In the genomic region with DNA sequence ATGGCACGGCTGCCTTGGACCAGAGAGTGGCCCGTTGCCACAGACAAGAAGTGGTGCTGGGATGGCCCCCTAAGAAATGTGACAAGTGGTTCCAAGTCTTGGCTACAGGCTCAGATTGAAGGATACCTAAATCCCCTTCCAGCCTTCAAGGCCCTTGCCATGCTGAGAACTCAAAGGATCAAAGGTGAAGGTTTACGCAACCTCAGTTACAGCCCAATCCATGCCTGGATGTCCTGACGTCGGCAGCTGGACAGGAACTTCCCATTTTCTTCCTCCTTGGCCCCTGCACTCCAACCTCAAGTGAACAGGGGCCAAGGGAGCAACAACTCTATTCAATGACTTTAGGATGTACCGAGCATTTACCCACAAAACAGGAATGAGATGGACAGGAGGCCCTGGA, we compare ENCODE assay signal across 21 cellular contexts.
"Had no signal": no experiment of that assay in that cellular context is flagged by ENCODE, and none has a peak within 500 bp of the region (broad histone marks: within the 10 kb centered on the region; RNA-seq: fewer than 3 reads in every experiment).

No MANE protein-coding gene starts in this region.

- H3K9me3 ChIP-seq: MG63, SJSA1 had no signal

- H3K27ac ChIP-seq: SJSA1, SK-N-MC had no signal

- H3K4me1 ChIP-seq: SJSA1 had no signal

- DNase-seq: Karpas-422, KG1, MG63, NCI-H1092, NCI-H1105 treated with DMSO at 0.1 percent for 48 hours, NCI-H1417 treated with DMSO at 0.1 percent for 48 hours, NCI-H146, NCI-H1694 treated with DMSO at 0.1 percent for 48 hours, NCI-H1930, NCI-H2081, NCI-H2107, NCI-H2227 treated with DMSO at 0.1 percent for 48 hours, NCI-H524, NCI-H526 treated with DMSO at 0.1 percent for 48 hours, NCI-H748 treated with DMSO at 0.1 percent for 48 hours, Right ventricle myocardium superior, RPMI8226, SIG-M5, SW 1271 had no signal

- H3K4me3 ChIP-seq: MG63, SJSA1, SK-N-MC had no signal

- H3K27me3 ChIP-seq: MG63, SJSA1 had no signal

- H3K36me3 ChIP-seq: MG63, SJSA1 had no signal
